Comparison of ENCODE assay signal across 8 cellular contexts in the genomic region with DNA sequence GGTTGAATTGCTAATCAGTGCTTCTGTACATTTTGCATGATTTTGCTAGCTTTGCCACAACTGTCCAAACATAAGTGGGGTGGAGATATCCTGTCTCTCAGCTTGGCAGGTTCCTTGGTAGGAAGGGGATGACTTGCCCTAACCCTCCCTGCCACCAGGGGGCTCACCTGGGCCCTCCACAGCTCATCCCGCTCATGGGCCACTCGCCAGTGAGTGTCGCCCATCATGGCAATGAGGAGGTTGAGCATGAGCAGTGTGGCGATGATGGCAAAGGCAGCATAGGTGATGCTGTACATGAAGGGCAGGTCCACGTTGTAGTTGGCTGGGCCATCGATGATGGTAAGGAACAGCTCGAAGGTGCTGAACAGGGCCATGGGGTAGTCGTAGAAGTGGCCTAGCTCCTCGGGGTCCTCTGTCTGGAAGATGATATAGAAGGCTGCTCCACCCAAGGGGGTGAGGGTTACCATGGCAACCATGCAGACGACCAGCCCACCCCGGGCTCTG. TPM values are rescaled to one million over a fixed set of nuclear protein-coding genes. Genes with fewer than 3 reads are reported as not detected.
DNase-seq lines count a peak whose midpoint lies in the region; ATAC-seq and TF ChIP-seq lines count a peak whose summit lies in the region.

No MANE protein-coding gene starts in this region.

- WGBS in GM23248 (ENCODE audit: low coverage in 1 of 2, low lambda C conversion rate in 2 of 2, missing lambda C conversion rate in 2 of 2), 2 experiments: 57 to 65% methylated on average over 11 of the region's 11 CpGs

- H3K36me3 ChIP-seq in A673 (ENCODE audit: insufficient read depth, low read length, poor library complexity, severe bottlenecking) (no peaks in the 10 kb centered on the region), GM23248 (ENCODE audit: low read depth) (no peaks in the 10 kb centered on the region)

- no peak overlapping the region for H3K27ac ChIP-seq in A673 (ENCODE audit: low read depth, low read length, poor library complexity, severe bottlenecking)
- H3K27ac ChIP-seq in GM23248: no peak overlapping the region

- no TSS peak for BruUV-seq in A673 (replicated peaks; lab: Mats Ljungman, UMichigan)

- H3F3A ChIP-seq in GM23248 (ENCODE audit: insufficient read depth): no peaks in the 10 kb centered on the region

- H3K9ac ChIP-seq in GM23248: no peak overlapping the region

- in situ Hi-C loops in GM23248 (cut with MboI): loop anchor here (10.0 kb wide), 1 partner anchor 341 kb away; no protein-coding TSS in a partner anchor

- intact Hi-C loops in A673 (cut with micrococcal nuclease; ENCODE audit: unreplicated experiment): loop anchor here (5.0 kb wide), 1 partner anchor 49 kb away; no protein-coding TSS in a partner anchor

- peak; percentile 69 for TF ChIP-seq CTCF in A673 (conservative IDR thresholded peaks at IDR 0.05; ENCODE audit: low read depth, low read length)

- POLR2A ChIA-PET in A673 (lab: Charles Lee; ENCODE audit: low non-redundant PET): no interaction called here

- H3K9me3 ChIP-seq in A673 (ENCODE audit: low read depth, low read length, poor library complexity, severe bottlenecking) (no peaks in the 10 kb centered on the region), GM23248 (ENCODE audit: low read depth) (no peaks in the 10 kb centered on the region)

- H2AFZ ChIP-seq in GM23248: no peak overlapping the region

- no peaks in the 10 kb centered on the region for H3K9me2 ChIP-seq in GM23248 (ENCODE audit: insufficient read depth)

- no peak overlapping the region for H3K4me2 ChIP-seq in GM23248 (ENCODE audit: unreplicated experiment)

- H3K79me2 ChIP-seq in GM23248 (ENCODE audit: insufficient read depth): no peaks in the 10 kb centered on the region

- DNase-seq in A673 (ENCODE audit: low spot score) (peak; percentile 48), islet precursor cell (peak; percentile 65), NCI-H2196 treated with DMSO at 0.1 percent for 48 hours (lab: John Stamatoyannopoulos, UW; ENCODE audit: unreplicated experiment) (no peak), GM23248 (no peak)
- DNase-seq in activated CD4-positive, alpha-beta T cell treated with anti-CD3 and anti-CD28 coated beads, Interleukin-2, amount 50 U/mL, for 1 hour: peak; percentile 14

- no peaks in the 10 kb centered on the region for H3K4me1 ChIP-seq in A673 (ENCODE audit: insufficient read depth, low read length, poor library complexity, severe bottlenecking)
- no peaks in the 10 kb centered on the region for H3K4me1 ChIP-seq in GM23248 (ENCODE audit: insufficient read depth)

- no peaks in the 10 kb centered on the region for H4K20me1 ChIP-seq in GM23248 (ENCODE audit: insufficient read depth)

- H3K27me3 ChIP-seq in A673 (replicated peaks; ENCODE audit: insufficient read depth, low read depth, low read length, poor library complexity): no peaks in the 10 kb centered on the region
- peaks cover 9% of the 10 kb centered on the region for H3K27me3 ChIP-seq in GM23248 (replicated peaks; ENCODE audit: insufficient read depth)

- H3K4me3 ChIP-seq in A673 (ENCODE audit: low read depth, low read length, poor library complexity, severe bottlenecking) (no peak overlapping the region), GM23248 (no peak overlapping the region)

- ATAC-seq in GM18498 (IDR thresholded peaks at IDR 0.05; ENCODE audit: unreplicated experiment) (peak; percentile 71), HG03432 (IDR thresholded peaks at IDR 0.05; ENCODE audit: unreplicated experiment) (peak; percentile 71), GM19324 (IDR thresholded peaks at IDR 0.05; ENCODE audit: low FRiP score, unreplicated experiment) (no peak)

- CTCF ChIA-PET in A673 (lab: Charles Lee): interaction anchor here (1.0 to 2.2 kb wide), 2 partner anchors 12 to 342 kb away, joined by 4 to 16 read pairs; no protein-coding TSS in a partner anchor

RNA-seq across cellular contexts. Expression of gene TRPV6, which starts 12.2 kb away (rescaled TPM):
- total RNA-seq in A673 (2021): not detected in 2 replicates
- not detected in 2 replicates for total RNA-seq in GM23248 (2014; rRNA removed; shearing (Covaris generic))
- not detected in 2 replicates for polyA plus RNA-seq in GM23248 (2016; fragmentation: Nextera tagmentation; extraction: Ambion mirVana)

RNA-seq across cellular contexts. Expression of gene EPHB6, which starts 18.5 kb away (rescaled TPM):
- 0.22 and 0.49 TPM in 2 replicates for total RNA-seq in A673 (2021)
- total RNA-seq in GM23248 (2014; rRNA removed; shearing (Covaris generic)): 0.11 and 0.13 TPM in 2 replicates
- polyA plus RNA-seq in GM23248 (2016; fragmentation: Nextera tagmentation; extraction: Ambion mirVana): 0.98 and 1.2 TPM in 2 replicates

Comparison
In these comparisons a context has a peak if more than half of its experiments do, and no peak if none do; other contexts are left out.
1. DNase-seq: peak in A673 (single experiment), activated CD4-positive, alpha-beta T cell treated with anti-CD3 and anti-CD28 coated beads, Interleukin-2, amount 50 U/mL, for 1 hour (single experiment) and islet precursor cell (single experiment); none in NCI-H2196 treated with DMSO at 0.1 percent for 48 hours (single experiment) and GM23248 (single experiment).